ENCODE assay signal across 1 cellular context in genomic region chr14:68172664-68173063, GRCh38.
TF ChIP-seq lines count a peak whose summit lies in the region.

No MANE protein-coding gene starts in this region.

TF ChIP-seq in HepG2, 621 proteins besides CTCF, POLR2A, EP300 and RAD21 (continued from another document):
- peak; percentile 96 for TF ChIP-seq HNF1A (IDR thresholded peaks at IDR 0.05; ENCODE audit: low read depth)
- peak; percentile 96 for TF ChIP-seq HNF1A (CRISPR knock-in tag; IDR thresholded peaks at IDR 0.05; ENCODE audit: borderline replicate concordance)
- TF ChIP-seq RARA (CRISPR knock-in tag; IDR thresholded peaks at IDR 0.05) = peak; percentile 78
